In genomic region chr1:54995835-54996234, GRCh38 we compare ENCODE assay signal across 13 cellular contexts. TPM values are rescaled to one million over a fixed set of nuclear protein-coding genes. Genes with fewer than 3 reads are reported as not detected.
DNase-seq lines count a peak whose midpoint lies in the region; ATAC-seq and TF ChIP-seq lines count a peak whose summit lies in the region.
"Had no signal": no experiment of that assay in that cellular context is flagged by ENCODE, and none has a peak within 500 bp of the region (broad histone marks: within the 10 kb centered on the region; RNA-seq: fewer than 3 reads in every experiment).

No MANE protein-coding gene starts in this region.

- H3K36me3 Mint-ChIP-seq in activated naive CD4-positive, alpha-beta T cell treated with anti-CD3 and anti-CD28 coated beads for 36 hours (ENCODE audit: low read depth), result no peaks in the 10 kb centered on the region
- H3K36me3 Mint-ChIP-seq in activated CD8-positive, alpha-beta T cell treated with anti-CD3 and anti-CD28 coated beads for 36 hours (ENCODE audit: low read depth), result no peaks in the 10 kb centered on the region

- no peak overlapping the region for H3K27ac Mint-ChIP-seq in activated naive CD4-positive, alpha-beta T cell treated with anti-CD3 and anti-CD28 coated beads for 36 hours
- no peak overlapping the region for H3K27ac Mint-ChIP-seq in activated CD8-positive, alpha-beta T cell treated with anti-CD3 and anti-CD28 coated beads for 36 hours
- peak overlapping the region in 1 of 2 donors; percentile 10 for H3K27ac Mint-ChIP-seq in stimulated activated naive CD8-positive, alpha-beta T cell treated with anti-CD3 and anti-CD28 coated beads, Interleukin-15, amount 100 ng/mL, for 72 hours

- TF ChIP-seq CTCF in activated CD8-positive, alpha-beta T cell treated with anti-CD3 and anti-CD28 coated beads for 36 hours (IDR thresholded peaks at IDR 0.05), result no peak

- peaks cover 40% of the 10 kb centered on the region for H3K27me3 Mint-ChIP-seq in activated naive CD4-positive, alpha-beta T cell treated with anti-CD3 and anti-CD28 coated beads for 36 hours (ENCODE audit: low read depth)
- peaks cover 42% of the 10 kb centered on the region for H3K27me3 Mint-ChIP-seq in activated CD8-positive, alpha-beta T cell treated with anti-CD3 and anti-CD28 coated beads for 36 hours
- H3K27me3 Mint-ChIP-seq in stimulated activated naive CD8-positive, alpha-beta T cell treated with anti-CD3 and anti-CD28 coated beads, Interleukin-15, amount 100 ng/mL, for 72 hours, result peaks cover 43% of the 10 kb centered on the region

- ATAC-seq in activated CD8-positive, alpha-beta T cell treated with anti-CD3 and anti-CD28 coated beads for 36 hours, result peak; percentile 83
- peak; percentile 55 for ATAC-seq in stimulated activated naive CD8-positive, alpha-beta T cell treated with anti-CD3 and anti-CD28 coated beads, Interleukin-15, amount 100 ng/mL, for 72 hours
- no peak for ATAC-seq in GM18867 (IDR thresholded peaks at IDR 0.05; ENCODE audit: unreplicated experiment)

- no peaks in the 10 kb centered on the region for H3K36me3 ChIP-seq in effector memory CD4-positive, alpha-beta T cell (ENCODE audit: control insufficient read depth, insufficient read depth, low read length)
- H3K36me3 ChIP-seq: breast epithelium, transverse colon had no signal

- no peak overlapping the region for H3K4me3 Mint-ChIP-seq in activated naive CD4-positive, alpha-beta T cell treated with anti-CD3 and anti-CD28 coated beads for 36 hours
- H3K4me3 Mint-ChIP-seq in activated CD8-positive, alpha-beta T cell treated with anti-CD3 and anti-CD28 coated beads for 36 hours, result no peak overlapping the region
- peak overlapping the region; percentile 50 to 64 for H3K4me3 Mint-ChIP-seq in stimulated activated naive CD8-positive, alpha-beta T cell treated with anti-CD3 and anti-CD28 coated beads, Interleukin-15, amount 100 ng/mL, for 72 hours

- peaks cover 18% of the 10 kb centered on the region for H3K4me1 Mint-ChIP-seq in activated naive CD4-positive, alpha-beta T cell treated with anti-CD3 and anti-CD28 coated beads for 36 hours (ENCODE audit: low read depth)
- H3K4me1 Mint-ChIP-seq in activated CD8-positive, alpha-beta T cell treated with anti-CD3 and anti-CD28 coated beads for 36 hours (ENCODE audit: low read depth), result peaks cover 24% of the 10 kb centered on the region
- H3K4me1 Mint-ChIP-seq in stimulated activated naive CD8-positive, alpha-beta T cell treated with anti-CD3 and anti-CD28 coated beads, Interleukin-15, amount 100 ng/mL, for 72 hours, result peaks cover 22% of the 10 kb centered on the region

- peaks cover 15% of the 10 kb centered on the region for H3K27me3 ChIP-seq in effector memory CD4-positive, alpha-beta T cell (replicated peaks; ENCODE audit: control insufficient read depth, insufficient read depth, low read length, poor library complexity, severe bottlenecking)

- H3K9me3 ChIP-seq in effector memory CD4-positive, alpha-beta T cell (ENCODE audit: control insufficient read depth, low read length), result no peaks in the 10 kb centered on the region
- H3K9me3 ChIP-seq: breast epithelium, transverse colon had no signal

- H3K27ac ChIP-seq in effector memory CD4-positive, alpha-beta T cell (ENCODE audit: insufficient read depth, low read length, poor library complexity, severe bottlenecking), result no peak overlapping the region
- H3K27ac ChIP-seq: breast epithelium, transverse colon had no signal

- peaks cover 12% of the 10 kb centered on the region for H3K4me1 ChIP-seq in effector memory CD4-positive, alpha-beta T cell (ENCODE audit: control insufficient read depth, insufficient read depth, low read length, poor library complexity, severe bottlenecking)
- H3K4me1 ChIP-seq: breast epithelium had no signal

- no peaks in the 10 kb centered on the region for H3K9me3 Mint-ChIP-seq in activated naive CD4-positive, alpha-beta T cell treated with anti-CD3 and anti-CD28 coated beads for 36 hours
- H3K9me3 Mint-ChIP-seq in activated CD8-positive, alpha-beta T cell treated with anti-CD3 and anti-CD28 coated beads for 36 hours, result no peaks in the 10 kb centered on the region
- H3K9me3 Mint-ChIP-seq in stimulated activated naive CD8-positive, alpha-beta T cell treated with anti-CD3 and anti-CD28 coated beads, Interleukin-15, amount 100 ng/mL, for 72 hours, result no peaks in the 10 kb centered on the region

- POLR2A ChIA-PET in activated CD8-positive, alpha-beta T cell treated with anti-CD3 and anti-CD28 coated beads for 36 hours (lab: Charles Lee), result interaction anchor here (1.0 to 1.5 kb wide), 2 partner anchors 12 to 51 kb away, joined by 3 to 4 read pairs; no protein-coding TSS in a partner anchor

- intact Hi-C loops in activated naive CD4-positive, alpha-beta T cell treated with anti-CD3 and anti-CD28 coated beads for 36 hours (cut with micrococcal nuclease), result loop anchor here (1.0 to 5.0 kb wide), 5 partner anchors 27 to 324 kb away; partner anchors contain the start of gene TTC22
- intact Hi-C loops in activated CD8-positive, alpha-beta T cell treated with anti-CD3 and anti-CD28 coated beads for 36 hours (cut with micrococcal nuclease), result loop anchor here (2.0 kb wide), 2 partner anchors 45 to 51 kb away; no protein-coding TSS in a partner anchor

- no peak overlapping the region for H3K4me3 ChIP-seq in effector memory CD4-positive, alpha-beta T cell (ENCODE audit: insufficient read depth, low read depth, low read length, poor library complexity, severe bottlenecking)
- H3K4me3 ChIP-seq: transverse colon had no signal

- CTCF ChIA-PET in activated naive CD4-positive, alpha-beta T cell treated with anti-CD3 and anti-CD28 coated beads for 36 hours (lab: Charles Lee), result interaction anchor here (0.5 to 4.8 kb wide), 18 partner anchors 8 to 375 kb away, joined by 3 to 72 read pairs (median 4); a partner anchor contains a TSS
- CTCF ChIA-PET in activated CD8-positive, alpha-beta T cell treated with anti-CD3 and anti-CD28 coated beads for 36 hours (lab: Charles Lee), result interaction anchor here (0.9 to 5.3 kb wide), 28 partner anchors 9 to 595 kb away, joined by 3 to 64 read pairs (median 4); partner anchors contain the start of gene PCSK9

- DNase-seq in activated naive CD4-positive, alpha-beta T cell treated with anti-CD3 and anti-CD28 coated beads for 36 hours, result peak; percentile 31
- no peak for DNase-seq in activated naive CD4-positive, alpha-beta T cell treated with anti-CD3 and anti-CD28 coated beads, Interleukin-2, amount 50 U/mL, for 16 hours
- peak; percentile 56 for DNase-seq in activated CD8-positive, alpha-beta T cell treated with anti-CD3 and anti-CD28 coated beads for 36 hours
- DNase-seq in effector memory CD4-positive, alpha-beta T cell, result peak; percentile 35 to 39 (median 38)
- DNase-seq in stimulated activated naive CD8-positive, alpha-beta T cell treated with anti-CD3 and anti-CD28 coated beads, Interleukin-15, amount 100 ng/mL, for 72 hours, result peak in 1 of 2 donors; percentile 40
- DNase-seq in GM19240 (ENCODE audit: insufficient read length, low spot score), result no peak
- DNase-seq in medulla oblongata (ENCODE audit: extremely low spot score), result no peak
- DNase-seq: NCI-H1436 treated with DMSO at 0.1 percent for 48 hours, SIG-M5 had no signal

RNA-seq across cellular contexts. Expression of gene BSND, which starts 2.9 kb away (rescaled TPM):
- total RNA-seq in activated naive CD4-positive, alpha-beta T cell treated with anti-CD3 and anti-CD28 coated beads for 36 hours, result not detected
- total RNA-seq in activated CD8-positive, alpha-beta T cell treated with anti-CD3 and anti-CD28 coated beads for 36 hours, result not detected
- total RNA-seq: G401, transverse colon had no signal

RNA-seq across cellular contexts. Expression of gene TMEM61, which starts 15.4 kb away (rescaled TPM):
- not detected for total RNA-seq in activated naive CD4-positive, alpha-beta T cell treated with anti-CD3 and anti-CD28 coated beads for 36 hours
- not detected for total RNA-seq in activated CD8-positive, alpha-beta T cell treated with anti-CD3 and anti-CD28 coated beads for 36 hours
- total RNA-seq: G401 had no signal

RNA-seq across cellular contexts. Expression of gene PCSK9, which starts 43.5 kb away (rescaled TPM):
- not detected for total RNA-seq in activated naive CD4-positive, alpha-beta T cell treated with anti-CD3 and anti-CD28 coated beads for 36 hours
- total RNA-seq in activated CD8-positive, alpha-beta T cell treated with anti-CD3 and anti-CD28 coated beads for 36 hours, result not detected
- total RNA-seq: G401 had no signal

Comparison
In these comparisons a context has a peak if more than half of its experiments do, and no peak if none do; other contexts are left out.
1. DNase-seq: peak in activated naive CD4-positive, alpha-beta T cell treated with anti-CD3 and anti-CD28 coated beads for 36 hours (single experiment), activated CD8-positive, alpha-beta T cell treated with anti-CD3 and anti-CD28 coated beads for 36 hours (single experiment) and effector memory CD4-positive, alpha-beta T cell (3 of 3); none in activated naive CD4-positive, alpha-beta T cell treated with anti-CD3 and anti-CD28 coated beads, Interleukin-2, amount 50 U/mL, for 16 hours (single experiment), GM19240 (single experiment) and medulla oblongata (single experiment).
2. H3K4me3 Mint-ChIP-seq: peak in stimulated activated naive CD8-positive, alpha-beta T cell treated with anti-CD3 and anti-CD28 coated beads, Interleukin-15, amount 100 ng/mL, for 72 hours (2 of 2); none in activated naive CD4-positive, alpha-beta T cell treated with anti-CD3 and anti-CD28 coated beads for 36 hours (single experiment) and activated CD8-positive, alpha-beta T cell treated with anti-CD3 and anti-CD28 coated beads for 36 hours (single experiment).